Comparison of ENCODE assay signal across 12 cellular contexts in the genomic region with DNA sequence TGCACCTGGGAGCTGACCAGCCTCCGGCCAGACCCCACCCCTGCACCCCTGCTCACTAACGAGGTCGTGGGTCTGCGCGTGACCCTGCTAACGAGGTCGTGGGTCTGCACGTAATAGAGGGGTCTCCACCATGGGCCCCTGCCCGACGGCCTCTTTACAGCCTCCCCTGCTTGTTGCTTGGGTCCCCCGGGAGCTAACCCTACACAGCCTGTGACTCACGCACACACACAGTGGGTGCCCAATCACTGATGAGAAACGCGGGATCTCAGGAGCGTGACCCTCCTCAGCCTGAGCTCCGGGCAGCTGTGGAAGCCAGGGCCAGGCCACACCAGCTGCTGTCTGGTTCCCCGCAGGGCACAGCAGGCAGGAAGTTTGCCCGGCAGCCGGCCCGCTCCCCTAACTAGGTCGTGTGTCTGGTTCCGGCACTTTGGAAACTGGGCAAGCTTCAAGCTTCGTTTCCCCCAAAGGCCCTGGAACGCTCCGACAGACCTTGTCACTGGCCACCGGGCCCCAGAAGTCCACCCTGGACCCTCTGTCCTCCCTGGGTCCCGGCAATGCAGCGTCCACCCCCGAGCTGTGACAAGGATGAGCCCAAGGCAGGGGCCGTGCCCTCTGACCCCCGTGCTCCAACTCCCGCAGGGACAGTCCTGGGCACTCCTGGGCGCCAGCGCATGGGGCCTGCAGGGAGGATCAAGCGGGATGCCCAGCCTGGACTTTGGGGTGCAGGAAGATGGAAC. TPM values are rescaled to one million over a fixed set of nuclear protein-coding genes. Genes with fewer than 3 reads are reported as not detected.
DNase-seq lines count a peak whose midpoint lies in the region; ATAC-seq and TF ChIP-seq lines count a peak whose summit lies in the region.
"Had no signal": no experiment of that assay in that cellular context is flagged by ENCODE, and none has a peak within 500 bp of the region (broad histone marks: within the 10 kb centered on the region; RNA-seq: fewer than 3 reads in every experiment).

No MANE protein-coding gene starts in this region.

- H3K27ac ChIP-seq in right atrium auricular region (no peak overlapping the region), upper lobe of right lung (peak overlapping the region; percentile 87)

- intact Hi-C loops in Right ventricle myocardium superior (cut with DNase I): loop anchor here (5.0 kb wide), 1 partner anchor 76 kb away; no protein-coding TSS in a partner anchor
- intact Hi-C loops in upper lobe of right lung (cut with DNase I): loop anchor here (5.0 kb wide), 1 partner anchor 436 kb away; no protein-coding TSS in a partner anchor
- intact Hi-C loops in head of caudate nucleus (cut with DNase I): loop anchor here (10.0 kb wide), 1 partner anchor 88 kb away; a partner anchor contains a TSS

- peak; percentile 41 for DNase-seq in Right ventricle myocardium superior
- no peak for DNase-seq in right atrium auricular region (ENCODE audit: low spot score)
- peak; percentile 87 for DNase-seq in RKO (ENCODE audit: low spot score)
- DNase-seq in fibroblast of villous mesenchyme (ENCODE audit: low read depth): peak; percentile 42
- DNase-seq in upper lobe of right lung: no peak
- no peak for DNase-seq in stimulated activated naive CD4-positive, alpha-beta T cell (lab: John Stamatoyannopoulos, UW)
- no peak for DNase-seq in head of caudate nucleus
- DNase-seq in iPS-NIHi7 (ENCODE audit: extremely low spot score): no peak
- DNase-seq: DND-41, OCI-M1 had no signal

- H3K4me3 ChIP-seq in right atrium auricular region (no peak overlapping the region), fibroblast of villous mesenchyme (ENCODE audit: low read depth, low read length) (no peak overlapping the region), upper lobe of right lung (peak overlapping the region; percentile 51)

- ATAC-seq in Right ventricle myocardium superior (ENCODE audit: poor library complexity): no peak
- ATAC-seq in upper lobe of right lung: no peak

- H3K27me3 ChIP-seq in right atrium auricular region (no peaks in the 10 kb centered on the region), upper lobe of right lung (no peaks in the 10 kb centered on the region)

- H3K36me3 ChIP-seq in right atrium auricular region (no peaks in the 10 kb centered on the region), upper lobe of right lung (no peaks in the 10 kb centered on the region)

- H3K4me1 ChIP-seq in right atrium auricular region (peaks cover 0 to 16% of the 10 kb centered on the region in 2 donors), upper lobe of right lung (peaks cover 20% of the 10 kb centered on the region)

- TF ChIP-seq CTCF in right atrium auricular region (IDR thresholded peaks at IDR 0.05) (no peak), fibroblast of villous mesenchyme (IDR thresholded peaks at IDR 0.05; ENCODE audit: insufficient read depth, low read depth, low read length) (no peak), upper lobe of right lung (IDR thresholded peaks at IDR 0.05) (no peak)

- H3K9me3 ChIP-seq in right atrium auricular region (no peaks in the 10 kb centered on the region), upper lobe of right lung (no peaks in the 10 kb centered on the region)

RNA-seq across cellular contexts. Expression of a gene that starts 0.8 kb away (rescaled TPM):
- total RNA-seq in Right ventricle myocardium superior (0.13 TPM), right atrium auricular region (not detected), fibroblast of villous mesenchyme (under 0.01 TPM in 2 replicates), upper lobe of right lung (4.9 TPM)

RNA-seq across cellular contexts. Expression of a gene that starts 11.1 kb away (rescaled TPM):
- total RNA-seq in Right ventricle myocardium superior (not detected), right atrium auricular region (not detected), fibroblast of villous mesenchyme (not detected in 2 replicates), upper lobe of right lung (not detected)
- total RNA-seq: aorta, mucosa of gallbladder had no signal

RNA-seq across cellular contexts. Expression of a gene that starts 15.8 kb away (rescaled TPM):
- total RNA-seq in Right ventricle myocardium superior: 246 TPM
- total RNA-seq in right atrium auricular region: 100 to 1,000 TPM; 138 to 185 TPM
- 38.4 and 78.0 TPM in 2 replicates for total RNA-seq in fibroblast of villous mesenchyme
- total RNA-seq in upper lobe of right lung: 355 TPM

RNA-seq across cellular contexts. Expression of a gene that starts 17.6 kb away (rescaled TPM):
- 0.11 TPM for total RNA-seq in Right ventricle myocardium superior
- not detected for total RNA-seq in right atrium auricular region
- 0.86 and 0.97 TPM in 2 replicates for total RNA-seq in fibroblast of villous mesenchyme
- 0.32 TPM for total RNA-seq in upper lobe of right lung

RNA-seq across cellular contexts. Expression of a gene that starts 37.5 kb away (rescaled TPM):
- total RNA-seq in Right ventricle myocardium superior (1,229 TPM), right atrium auricular region (100 to 1,000 TPM; 797 to 886 TPM), fibroblast of villous mesenchyme (under 0.01 and 0.43 TPM in 2 replicates), upper lobe of right lung (0.67 TPM)

Comparison
In these comparisons a context has a peak if more than half of its experiments do, and no peak if none do; other contexts are left out.
1. DNase-seq: peak in Right ventricle myocardium superior (single experiment), RKO (single experiment) and fibroblast of villous mesenchyme (single experiment); none in right atrium auricular region (single experiment), upper lobe of right lung (single experiment), stimulated activated naive CD4-positive, alpha-beta T cell (0 of 6), head of caudate nucleus (0 of 42) and iPS-NIHi7 (single experiment).